In the genomic region with DNA sequence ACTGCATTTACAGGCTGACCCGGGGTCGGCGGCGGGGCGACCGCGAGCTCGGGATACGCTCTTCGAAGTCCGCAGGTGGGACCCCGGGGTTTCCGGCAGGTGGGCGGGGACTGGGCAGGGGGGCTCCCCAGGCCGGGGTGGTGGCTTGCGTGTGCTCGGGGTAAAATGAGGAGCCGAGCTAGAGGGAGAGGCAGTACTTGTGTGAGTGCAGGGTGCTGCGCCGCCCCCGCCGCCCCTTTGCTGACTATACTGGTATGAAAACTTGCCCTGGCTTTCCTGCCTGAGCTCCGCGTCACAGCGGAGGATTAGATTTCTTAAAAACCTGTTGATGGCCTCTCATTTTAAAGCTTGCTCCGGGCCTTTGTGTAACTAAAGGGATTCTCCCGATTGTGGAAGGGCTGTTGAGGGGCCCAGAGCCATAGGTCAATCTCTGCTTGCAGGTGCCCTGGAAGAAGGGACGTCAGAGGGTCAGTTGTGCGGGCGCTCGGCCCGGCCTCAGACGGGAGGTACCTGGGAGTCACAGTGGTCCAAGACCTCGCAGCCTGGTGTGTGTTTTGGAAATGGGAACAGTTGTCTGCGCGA, we compare ENCODE assay signal across 8 cellular contexts. TPM values are rescaled to one million over a fixed set of nuclear protein-coding genes. Genes with fewer than 3 reads are reported as not detected.
DNase-seq lines count a peak whose midpoint lies in the region; ATAC-seq and TF ChIP-seq lines count a peak whose summit lies in the region.

No MANE protein-coding gene starts in this region.

- H3K36me3 Mint-ChIP-seq in activated naive CD8-positive, alpha-beta T cell treated with anti-CD3 and anti-CD28 coated beads, Interleukin-2, amount 50 U/mL, for 24 hours (ENCODE audit: low read depth), result peaks cover 11% of the 10 kb centered on the region

- H3K27ac Mint-ChIP-seq in activated naive CD8-positive, alpha-beta T cell treated with anti-CD3 and anti-CD28 coated beads, Interleukin-2, amount 50 U/mL, for 24 hours, result peak overlapping the region; percentile 93

- H3K4me1 ChIP-seq in transverse colon, result peaks cover 15 to 24% (median 21%) of the 10 kb centered on the region in 4 donors

- in situ Hi-C loops in transverse colon (cut with MboI; ENCODE audit: low pct_ligation_motif_present in 1 of 4, low pct_unique_long_range_greater_than_20kb in 1 of 4, low sequenced_read_pairs in 3 of 4), result loop anchor here in 1 of 4 donors (25.0 kb wide), 1 partner anchor 212 kb away; a partner anchor contains a TSS

- intact Hi-C loops in cardiac septum (cut with DNase I) (loop anchor here (2.0 to 10.0 kb wide), 2 partner anchors 73 to 331 kb away; a partner anchor contains a TSS), posterior cingulate gyrus (cut with DNase I) (loop anchor here (5.0 kb wide), 1 partner anchor 72 kb away; a partner anchor contains a TSS), transverse colon (cut with DNase I; ENCODE audit: low total_unique reads) (no loop called here)

- TF ChIP-seq EP300 in transverse colon (IDR thresholded peaks at IDR 0.05; ENCODE audit: low read depth), result no peak

- H3K9me3 ChIP-seq in SK-N-MC (ENCODE audit: low read depth, low read length) (no peaks in the 10 kb centered on the region), transverse colon (no peaks in the 10 kb centered on the region)

- H3K27ac ChIP-seq in SK-N-MC (no peak overlapping the region; the same call in 1 of the 2 replicates), transverse colon (peak overlapping the region; percentile 93 to 95 (median 94))

- H3K4me3 ChIP-seq in SK-N-MC (peak overlapping the region; percentile 88), transverse colon (peak overlapping the region; percentile 67 to 85 (median 74))

- H3K9ac ChIP-seq in SK-N-MC (ENCODE audit: insufficient read length), result peak overlapping the region; percentile 91

- H3K27me3 Mint-ChIP-seq in activated naive CD8-positive, alpha-beta T cell treated with anti-CD3 and anti-CD28 coated beads, Interleukin-2, amount 50 U/mL, for 24 hours, result no peaks in the 10 kb centered on the region

- TF ChIP-seq POLR2A in transverse colon (IDR thresholded peaks at IDR 0.05), result no peak

- H3K27me3 ChIP-seq in transverse colon, result no peaks in the 10 kb centered on the region

- DNase-seq in DMS53 (lab: John Stamatoyannopoulos, UW) (peak; percentile 77), HuH-7 (ENCODE audit: low spot score) (peak; percentile 42), SK-N-MC (ENCODE audit: low read depth, low spot score) (no peak), cardiac septum (ENCODE audit: low spot score) (peak; percentile 79), posterior cingulate gyrus (peak in 9 of 10 donors; percentile 14 to 89 (median 54)), transverse colon (peak; percentile 56)
- DNase-seq in activated naive CD8-positive, alpha-beta T cell treated with anti-CD3 and anti-CD28 coated beads, Interleukin-2, amount 50 U/mL, for 24 hours, result peak; percentile 84

- no peak for TF ChIP-seq CTCF in transverse colon (IDR thresholded peaks at IDR 0.05)

- no peaks in the 10 kb centered on the region for H3K9me3 Mint-ChIP-seq in activated naive CD8-positive, alpha-beta T cell treated with anti-CD3 and anti-CD28 coated beads, Interleukin-2, amount 50 U/mL, for 24 hours

- peak overlapping the region; percentile 96 for H3K4me3 Mint-ChIP-seq in activated naive CD8-positive, alpha-beta T cell treated with anti-CD3 and anti-CD28 coated beads, Interleukin-2, amount 50 U/mL, for 24 hours

- H3K36me3 ChIP-seq in SK-N-MC (ENCODE audit: insufficient read depth, low read length) (peaks cover 8% of the 10 kb centered on the region; the same call in 1 of the 2 replicates), transverse colon (no peaks in the 10 kb centered on the region)

- peaks cover 43% of the 10 kb centered on the region for H3K4me1 Mint-ChIP-seq in activated naive CD8-positive, alpha-beta T cell treated with anti-CD3 and anti-CD28 coated beads, Interleukin-2, amount 50 U/mL, for 24 hours

- ATAC-seq in GM21526 (IDR thresholded peaks at IDR 0.05; ENCODE audit: low FRiP score, unreplicated experiment), result peak; percentile 45
- ATAC-seq in activated naive CD8-positive, alpha-beta T cell treated with anti-CD3 and anti-CD28 coated beads, Interleukin-2, amount 50 U/mL, for 24 hours, result peak; percentile 89

- 2% methylated on average over 34 of the region's 36 CpGs; no CpG with 5 or more reads in 1 of the 2 donors for WGBS in transverse colon (ENCODE audit: low coverage in 1 of 2), 2 donors

RNA-seq across cellular contexts. Expression of a gene that starts 0.5 kb away (rescaled TPM):
- total RNA-seq in cardiac septum (27.9 TPM), transverse colon (10 to 100 TPM; 12.7 to 50.7 (median 27.0) TPM)

RNA-seq across cellular contexts. Expression of a gene that starts 0.8 kb away (rescaled TPM):
- 0.32 TPM for total RNA-seq in cardiac septum
- 1 to 10 TPM in 2 of 4 donors, under 1 TPM in 1, not detected in 1; 0.96 to 6.8 (median 1.9) TPM for total RNA-seq in transverse colon
